ENCODE assay signal across 1 cellular context in the genomic region with DNA sequence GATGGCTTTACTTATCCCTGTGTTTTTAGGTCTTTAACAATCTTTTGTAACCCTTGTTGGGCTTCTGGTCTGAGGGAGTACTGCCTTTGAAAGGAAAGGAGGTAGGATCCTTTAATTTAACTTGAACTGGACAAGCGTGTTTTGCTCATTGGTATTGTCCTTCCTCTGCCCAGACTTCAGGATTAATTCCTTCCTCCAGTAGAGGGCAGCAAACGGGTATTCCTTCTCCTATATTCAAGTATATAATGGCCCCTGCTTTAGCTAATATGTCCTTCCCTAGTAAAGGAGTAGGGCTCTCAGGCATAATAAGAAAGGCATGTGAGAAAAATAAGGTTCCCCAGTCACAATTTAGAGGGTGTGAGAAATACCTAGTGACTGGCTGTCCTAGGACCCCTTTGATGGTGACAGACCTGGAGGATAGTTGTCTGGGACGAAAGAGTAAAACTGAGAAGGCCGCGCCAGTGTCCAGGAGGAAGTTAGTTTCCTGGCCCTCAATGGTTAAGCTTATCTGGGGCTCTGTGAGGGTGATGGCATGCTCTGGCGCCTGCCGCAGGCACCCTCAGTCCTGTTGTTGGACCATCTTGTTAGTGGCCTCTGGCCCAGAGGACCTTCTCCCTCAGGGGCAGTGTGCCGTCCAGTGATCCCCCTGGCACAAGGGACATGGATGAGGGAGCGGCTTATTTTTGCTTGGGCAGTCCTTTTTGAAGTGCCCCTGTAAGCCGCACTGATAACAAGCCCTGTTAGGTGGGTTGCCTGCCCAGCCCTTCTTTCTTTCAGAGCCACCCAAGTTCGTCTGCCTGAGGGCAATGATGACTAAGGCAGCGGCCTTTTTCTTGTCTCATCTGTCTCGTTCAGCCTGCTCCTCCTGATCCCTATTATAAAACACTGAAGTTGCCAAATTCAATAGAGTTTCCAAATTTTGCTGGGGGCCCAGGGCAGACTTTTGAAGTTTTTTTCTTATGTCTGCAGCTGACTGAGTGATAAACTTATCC.
TF ChIP-seq lines count a peak whose summit lies in the region.

No MANE protein-coding gene starts in this region.

TF ChIP-seq in GM12878, 131 proteins besides CTCF, POLR2A, EP300 and RAD21:
- no peak for TF ChIP-seq EGR1 (IDR thresholded peaks at IDR 0.05; ENCODE audit: borderline replicate concordance in 1 of 2, low read depth in 2 of 2, low read length in 2 of 2)
